Comparison of ENCODE assay signal across 28 cellular contexts in the genomic region with DNA sequence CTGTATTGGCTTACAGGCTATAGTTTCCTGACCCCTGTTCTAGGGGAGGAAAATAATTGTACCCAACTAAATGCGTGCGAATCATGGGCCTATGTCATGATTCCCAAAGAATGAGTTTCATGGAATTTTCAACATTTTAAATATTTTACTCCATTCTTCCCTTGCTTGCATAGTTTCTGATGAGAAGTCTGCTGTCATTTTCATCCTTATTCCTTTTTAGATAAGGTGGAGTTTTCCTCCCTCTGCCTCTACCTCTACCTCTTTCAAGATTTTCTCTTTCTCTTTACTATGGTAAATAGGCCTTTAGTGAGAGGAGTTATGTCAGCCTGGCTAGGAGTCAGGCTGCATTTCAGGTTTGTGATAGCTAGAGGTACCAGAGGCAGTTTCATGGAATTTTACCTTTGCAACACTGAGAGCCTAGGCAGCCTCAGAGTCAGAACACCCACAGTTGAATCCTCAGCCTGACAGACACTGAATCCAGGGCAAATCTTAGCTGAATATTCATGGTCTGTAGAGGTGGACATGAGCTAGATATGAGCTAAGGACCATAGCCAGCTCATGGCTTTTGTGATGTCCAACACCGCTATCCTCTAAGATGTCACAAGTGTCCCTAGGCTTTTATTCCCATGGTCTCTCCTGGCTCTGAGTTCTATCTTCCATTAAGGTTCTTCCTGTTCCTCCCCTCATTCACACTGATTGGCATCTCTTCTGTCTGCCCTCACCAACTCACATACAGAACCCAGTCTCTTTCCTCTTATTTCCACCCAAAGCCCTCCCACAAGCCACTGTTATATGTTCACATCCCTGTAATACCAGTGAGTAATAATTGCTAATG. TPM values are rescaled to one million over a fixed set of nuclear protein-coding genes. Genes with fewer than 3 reads are reported as not detected.
"Had no signal": no experiment of that assay in that cellular context is flagged by ENCODE, and none has a peak within 500 bp of the region (broad histone marks: within the 10 kb centered on the region; RNA-seq: fewer than 3 reads in every experiment).

No MANE protein-coding gene starts in this region.

- H3K4me1 Mint-ChIP-seq: naive thymus-derived CD8-positive, alpha-beta T cell; stimulated activated naive B cell treated with anti-CD40 and anti-IgM and Interleukin-4, amounts not matched to agents 10 μg/mL and 1 μg/mL and 100 μg/mL, for 72 hours; stimulated activated naive CD8-positive, alpha-beta T cell treated with anti-CD3 and anti-CD28 coated beads, Interleukin-15, amount 100 ng/mL, for 72 hours had no signal

- FAIRE-seq: islet of Langerhans had no signal

- H3K27me3 Mint-ChIP-seq: stimulated activated naive B cell treated with anti-CD40 and anti-IgM and Interleukin-4, amounts not matched to agents 10 μg/mL and 1 μg/mL and 100 μg/mL, for 72 hours had no signal

- H3K4me1 ChIP-seq: heart left ventricle, psoas muscle, upper lobe of right lung had no signal

- H3K9me3 ChIP-seq: neutrophil, testis, vagina had no signal

- H3K27ac Mint-ChIP-seq: naive thymus-derived CD8-positive, alpha-beta T cell; stimulated activated naive B cell treated with anti-CD40 and anti-IgM and Interleukin-4, amounts not matched to agents 10 μg/mL and 1 μg/mL and 100 μg/mL, for 72 hours; stimulated activated naive CD8-positive, alpha-beta T cell treated with anti-CD3 and anti-CD28 coated beads, Interleukin-15, amount 100 ng/mL, for 72 hours had no signal

- H3K4me3 Mint-ChIP-seq: naive thymus-derived CD8-positive, alpha-beta T cell; stimulated activated naive B cell treated with anti-CD40 and anti-IgM and Interleukin-4, amounts not matched to agents 10 μg/mL and 1 μg/mL and 100 μg/mL, for 72 hours; stimulated activated naive CD8-positive, alpha-beta T cell treated with anti-CD3 and anti-CD28 coated beads, Interleukin-15, amount 100 ng/mL, for 72 hours had no signal

- H3K4me3 ChIP-seq: dorsolateral prefrontal cortex, heart left ventricle, mucosa of descending colon, psoas muscle, skin epidermis, testis, tibial nerve, upper lobe of right lung, vagina had no signal

- H3K27me3 ChIP-seq: heart left ventricle, testis, tibial nerve, upper lobe of right lung, vagina had no signal

- DNase-seq: dorsolateral prefrontal cortex; effector CD8-positive, alpha-beta T cell; foreskin melanocyte; heart left ventricle; hippocampal formation; kidney glomerular epithelial cell; mucosa of descending colon; naive thymus-derived CD8-positive, alpha-beta T cell; psoas muscle; retina; stimulated activated CD4-positive, alpha-beta T cell treated with anti-CD3 and anti-CD28 coated beads, Interleukin-2, amount 100 ng/mL, for 24 hours; stimulated activated CD4-positive, alpha-beta T cell treated with anti-CD3 and anti-CD28 coated beads, Interleukin-4, amount 100 ng/mL, for 4 hours; stimulated activated naive B cell treated with anti-CD40 and anti-IgM and Interleukin-4, amounts not matched to agents 10 μg/mL and 1 μg/mL and 100 μg/mL, for 72 hours; stimulated activated naive CD8-positive, alpha-beta T cell treated with anti-CD3 and anti-CD28 coated beads, Interleukin-15, amount 100 ng/mL, for 72 hours; testis; upper lobe of right lung had no signal

- H3K36me3 ChIP-seq: heart left ventricle, neutrophil, upper lobe of right lung, vagina had no signal

- H3K27ac ChIP-seq: dorsolateral prefrontal cortex, heart left ventricle, neutrophil, psoas muscle, skin epidermis, testis, tibial nerve, upper lobe of right lung, vagina had no signal

- ATAC-seq: heart left ventricle; mucosa of descending colon; naive thymus-derived CD8-positive, alpha-beta T cell; psoas muscle; sciatic nerve; stimulated activated naive B cell treated with anti-CD40 and anti-IgM and Interleukin-4, amounts not matched to agents 10 μg/mL and 1 μg/mL and 100 μg/mL, for 72 hours; stimulated activated naive CD8-positive, alpha-beta T cell treated with anti-CD3 and anti-CD28 coated beads, Interleukin-15, amount 100 ng/mL, for 72 hours; upper lobe of right lung had no signal

RNA-seq across cellular contexts. Expression of a gene that starts 6.0 kb away (rescaled TPM):
- total RNA-seq: naive thymus-derived CD8-positive, alpha-beta T cell had no signal
- polyA plus RNA-seq: naive thymus-derived CD8-positive, alpha-beta T cell; neural cell had no signal

RNA-seq across cellular contexts. Expression of a gene that starts 37.0 kb away (rescaled TPM):
- total RNA-seq: naive thymus-derived CD8-positive, alpha-beta T cell had no signal
- polyA plus RNA-seq: naive thymus-derived CD8-positive, alpha-beta T cell; neural cell had no signal

RNA-seq across cellular contexts. Expression of a gene that starts 57.0 kb away (rescaled TPM):
- total RNA-seq: dorsolateral prefrontal cortex; glomerular endothelial cell; heart left ventricle; lower leg skin; mucosa of descending colon; naive thymus-derived CD8-positive, alpha-beta T cell; osteoblast; psoas muscle; sciatic nerve; subcutaneous adipose tissue; tibial nerve; upper lobe of right lung; vagina had no signal
- polyA plus RNA-seq: esophagus; heart left ventricle; naive thymus-derived CD8-positive, alpha-beta T cell; neural cell; psoas muscle had no signal
